8 cellular contexts compared by ENCODE assay signal in genomic region chr18:62024983-62025382, GRCh38.
"Had no signal": no experiment of that assay in that cellular context is flagged by ENCODE, and none has a peak within 500 bp of the region (broad histone marks: within the 10 kb centered on the region; RNA-seq: fewer than 3 reads in every experiment).

No MANE protein-coding gene starts in this region.

- FAIRE-seq: H1, H54, HepG2 had no signal

- H3K27ac ChIP-seq: HL-60 had no signal

- DNase-seq: H9, HCEC 1CT, KBM-7 had no signal

- ATAC-seq: GM23338, HepG2 had no signal

- H3K4me3 ChIP-seq: GM23338 had no signal

- H2AFZ ChIP-seq: GM23338 had no signal

- H3K4me2 ChIP-seq: GM23338 had no signal
